In genomic region chr7:19920705-19921104, GRCh38 we compare ENCODE assay signal across 18 cellular contexts.
DNase-seq lines count a peak whose midpoint lies in the region; ATAC-seq lines count a peak whose summit lies in the region.
"Had no signal": no experiment of that assay in that cellular context is flagged by ENCODE, and none has a peak within 500 bp of the region (broad histone marks: within the 10 kb centered on the region; RNA-seq: fewer than 3 reads in every experiment).

No MANE protein-coding gene starts in this region.

- H3K27me3 ChIP-seq in adipocyte (replicated peaks; ENCODE audit: control insufficient read depth, insufficient read depth, low read length), result no peaks in the 10 kb centered on the region
- H3K27me3 ChIP-seq: SJCRH30 had no signal

- H3K9ac ChIP-seq in adipocyte (ENCODE audit: low read length), result peak overlapping the region; percentile 77
- H3K9ac ChIP-seq: KMS-11 had no signal

- H3K9me3 ChIP-seq in adipocyte (ENCODE audit: control insufficient read depth, low read length), result no peaks in the 10 kb centered on the region
- H3K9me3 ChIP-seq: SJCRH30 had no signal

- peaks cover 41% of the 10 kb centered on the region for H3K4me1 ChIP-seq in adipocyte (ENCODE audit: control insufficient read depth, insufficient read depth, low read length)

- no peaks in the 10 kb centered on the region for H3K36me3 ChIP-seq in adipocyte (ENCODE audit: control insufficient read depth, insufficient read depth, low read length, severe bottlenecking)
- H3K36me3 ChIP-seq: SJCRH30 had no signal

- intact Hi-C loops in Right ventricle myocardium inferior (cut with DNase I), result no loop called here
- intact Hi-C loops in left cardiac atrium (cut with DNase I), result no loop called here

- H3K4me3 ChIP-seq in adipocyte (ENCODE audit: low read length), result no peak overlapping the region
- H3K4me3 ChIP-seq: GM12878, SJCRH30 had no signal

- DNase-seq in Right ventricle myocardium inferior (ENCODE audit: missing footprints) (peak; percentile 30), left cardiac atrium (no peak), adipocyte (ENCODE audit: low read depth) (no peak), iPS-NIHi11 (ENCODE audit: low spot score) (peak; percentile 31), T1000 (lab: John Stamatoyannopoulos, UW) (no peak), amniotic stem cell (lab: John Stamatoyannopoulos, UW) (no peak), HPDE6-E6E7 (ENCODE audit: extremely low spot score) (no peak)
- DNase-seq: CD4-positive, CD25-positive, alpha-beta regulatory T cell; MM.1S; NCI-H2029; NCI-H2171 treated with DMSO at 0.1 percent for 48 hours; NCI-H510A; RPMI8226; SJCRH30 had no signal

- ATAC-seq in Right ventricle myocardium inferior (no peak), left cardiac atrium (no peak), HG02642 (IDR thresholded peaks at IDR 0.05; ENCODE audit: poor library complexity, unreplicated experiment) (no peak)
- ATAC-seq: GM12878, HepG2 had no signal

Comparison
In these comparisons a context has a peak if more than half of its experiments do, and no peak if none do; other contexts are left out.
1. DNase-seq: peak in Right ventricle myocardium inferior (single experiment) and iPS-NIHi11 (single experiment); none in left cardiac atrium (single experiment), adipocyte (single experiment), T1000 (single experiment), amniotic stem cell (single experiment) and HPDE6-E6E7 (single experiment).